In genomic region chr1:153541641-153542569, GRCh38 we compare ENCODE assay signal across 2 cellular contexts.
TF ChIP-seq lines count a peak whose summit lies in the region.

No MANE protein-coding gene starts in this region.

TF ChIP-seq in HCT116, 20 proteins besides CTCF, POLR2A, EP300 and RAD21:
- no peak for TF ChIP-seq SRF (IDR thresholded peaks at IDR 0.05; ENCODE audit: low read depth)
- TF ChIP-seq ZNF274 (IDR thresholded peaks at IDR 0.05; ENCODE audit: low read depth, low read length) = no peak
- TF ChIP-seq EZH2 (IDR thresholded peaks at IDR 0.05) = no peak
- no peak for TF ChIP-seq JUND (IDR thresholded peaks at IDR 0.05)
- TF ChIP-seq FOSL1 (IDR thresholded peaks at IDR 0.05; ENCODE audit: low read depth) = no peak
- no peak for TF ChIP-seq ELF1 (IDR thresholded peaks at IDR 0.05; ENCODE audit: borderline replicate concordance, low read depth)
- no peak for TF ChIP-seq ZFX (IDR thresholded peaks at IDR 0.05)
- no peak for TF ChIP-seq MAX (IDR thresholded peaks at IDR 0.05)
- no peak for TF ChIP-seq CBX3 (IDR thresholded peaks at IDR 0.05; ENCODE audit: low read depth)
- TF ChIP-seq SP1 (IDR thresholded peaks at IDR 0.05; ENCODE audit: low read depth) = no peak
- TF ChIP-seq TCF7L2 (IDR thresholded peaks at IDR 0.05; ENCODE audit: borderline replicate concordance, extremely low read depth, insufficient read depth, insufficient read length) = no peak
- TF ChIP-seq ZBTB33 (IDR thresholded peaks at IDR 0.05; ENCODE audit: extremely low read depth, insufficient replicate concordance, low read length) = no peak
- TF ChIP-seq EGR1 (IDR thresholded peaks at IDR 0.05; ENCODE audit: low read depth) = no peak
- TF ChIP-seq EZH2phosphoT487 (IDR thresholded peaks at IDR 0.05; ENCODE audit: borderline replicate concordance) = no peak
- TF ChIP-seq ATF3 (IDR thresholded peaks at IDR 0.05) = no peak
- TF ChIP-seq REST (IDR thresholded peaks at IDR 0.05; ENCODE audit: low read depth) = no peak
- no peak; the same call in 1 of the 2 replicates for TF ChIP-seq POLR2AphosphoS5 (IDR thresholded peaks at IDR 0.05; ENCODE audit: low read depth, low read length)

TF ChIP-seq in SK-N-SH, 30 proteins besides CTCF, POLR2A, EP300 and RAD21:
- TF ChIP-seq EZH2phosphoT487 (IDR thresholded peaks at IDR 0.05; ENCODE audit: borderline replicate concordance, low read depth) (no peak), SIN3A (IDR thresholded peaks at IDR 0.05; ENCODE audit: borderline replicate concordance, low read depth, low read length) (no peak), MXI1 (IDR thresholded peaks at IDR 0.05; ENCODE audit: low read depth, low read length) (no peak), TEAD4 (IDR thresholded peaks at IDR 0.05; ENCODE audit: borderline replicate concordance, insufficient read depth) (no peak), FOXJ3 (CRISPR knock-in tag; IDR thresholded peaks at IDR 0.05) (no peak), FOSL2 (IDR thresholded peaks at IDR 0.05; ENCODE audit: borderline replicate concordance, low read depth) (no peak), ZBTB33 (IDR thresholded peaks at IDR 0.05; ENCODE audit: borderline replicate concordance, low read depth) (no peak), GABPA (IDR thresholded peaks at IDR 0.05; ENCODE audit: low read depth) (no peak), RCOR1 (IDR thresholded peaks at IDR 0.05; ENCODE audit: low read length) (no peak), TCF12 (IDR thresholded peaks at IDR 0.05) (no peak), USF1 (IDR thresholded peaks at IDR 0.05; ENCODE audit: borderline replicate concordance, low read depth) (no peak), GATA2 (CRISPR knock-in tag; IDR thresholded peaks at IDR 0.05) (no peak), NFIC (IDR thresholded peaks at IDR 0.05; ENCODE audit: borderline replicate concordance) (no peak), TAF1 (IDR thresholded peaks at IDR 0.05; ENCODE audit: borderline replicate concordance, low read depth, low read length) (no peak), NRF1 (IDR thresholded peaks at IDR 0.05; ENCODE audit: low read depth, low read length) (no peak), IRF3 (IDR thresholded peaks at IDR 0.05; ENCODE audit: low read depth, low read length) (no peak), REST (IDR thresholded peaks at IDR 0.05; ENCODE audit: low read depth, low read length) (no peak), ELF1 (IDR thresholded peaks at IDR 0.05) (no peak)
